Comparison of ENCODE assay signal across 19 cellular contexts in the genomic region with DNA sequence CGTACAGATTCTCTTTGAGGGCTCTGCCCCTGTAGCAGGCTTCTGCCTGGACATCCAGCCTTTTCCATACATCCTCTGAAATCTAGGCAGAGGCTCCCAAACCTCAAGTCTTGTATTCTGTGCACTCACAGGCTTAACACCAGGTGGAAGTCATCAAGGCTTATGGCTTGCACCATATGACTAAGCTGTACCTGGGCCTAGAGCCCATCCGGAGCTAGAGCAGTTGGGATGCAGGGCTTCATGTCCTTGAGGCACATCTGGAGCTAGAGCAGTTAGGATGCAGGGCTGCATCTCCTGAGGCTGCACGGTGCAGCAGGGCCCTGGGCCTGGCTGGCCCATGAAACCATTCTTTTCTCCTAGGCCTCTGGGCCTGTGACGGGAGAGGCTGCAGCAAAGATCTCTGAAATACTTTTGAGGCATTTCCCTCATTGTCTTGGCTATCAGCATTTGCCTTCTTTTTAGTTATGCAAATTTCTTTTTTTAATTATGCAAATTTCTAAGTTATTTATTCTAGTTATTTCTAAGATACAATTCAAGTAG.
"Had no signal": no experiment of that assay in that cellular context is flagged by ENCODE, and none has a peak within 500 bp of the region (broad histone marks: within the 10 kb centered on the region; RNA-seq: fewer than 3 reads in every experiment).

No MANE protein-coding gene starts in this region.

- H3K36me3 ChIP-seq: esophagus muscularis mucosa, gastroesophageal sphincter, heart left ventricle, left lung, lower lobe of right lung had no signal

- H3K4me1 ChIP-seq: esophagus muscularis mucosa, gastroesophageal sphincter, heart left ventricle, left lung, lower lobe of right lung had no signal

- H3K9me3 ChIP-seq: esophagus muscularis mucosa, lower lobe of right lung had no signal

- H3K27ac ChIP-seq: coronary artery, dorsolateral prefrontal cortex, esophagus muscularis mucosa, foreskin keratinocyte, gastroesophageal sphincter, heart left ventricle, hepatocyte, left lung, lower lobe of right lung had no signal

- H3K4me3 ChIP-seq: coronary artery, dorsolateral prefrontal cortex, esophagus muscularis mucosa, gastroesophageal sphincter, heart left ventricle, hepatocyte, left lung, lower lobe of right lung, mucosa of descending colon had no signal

- ATAC-seq: foreskin keratinocyte; gastroesophageal sphincter; heart left ventricle; left cardiac atrium; left lung; left ventricle myocardium superior; lower lobe of right lung; mucosa of descending colon; naive thymus-derived CD8-positive, alpha-beta T cell had no signal

- DNase-seq: dermis blood vessel endothelial cell; dorsolateral prefrontal cortex; effector CD4-positive, alpha-beta T cell; effector memory CD4-positive, alpha-beta T cell; foreskin keratinocyte; heart left ventricle; hypothalamus; left cardiac atrium; left lung; left ventricle myocardium superior; lower lobe of right lung; mesenchymal stem cell; mucosa of descending colon; naive B cell; naive thymus-derived CD8-positive, alpha-beta T cell had no signal
